ENCODE assay signal across 14 cellular contexts in the genomic region with DNA sequence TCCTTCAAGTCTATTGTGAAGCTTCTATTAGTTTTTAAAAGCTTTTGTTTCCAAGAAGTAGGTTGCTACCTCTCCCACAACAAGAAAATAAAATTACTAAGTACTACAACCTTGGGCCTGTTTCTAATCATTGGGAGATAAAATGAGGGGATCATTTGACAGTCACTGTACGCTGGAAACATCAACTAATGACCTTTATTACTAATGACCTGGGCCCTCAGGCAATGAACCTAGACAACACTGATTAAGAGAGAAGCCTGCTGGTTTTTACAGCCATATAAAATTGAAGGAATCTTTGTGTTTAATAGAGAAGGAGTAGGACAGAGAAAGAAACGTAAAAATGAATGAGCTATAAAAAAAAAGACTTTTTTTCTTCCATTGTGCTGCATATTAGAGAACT.
A peak's percentile ranks its signal among the peaks of the same experiment; 100 is the strongest.
DNase-seq lines count a peak whose midpoint lies in the region; ATAC-seq and TF ChIP-seq lines count a peak whose summit lies in the region.
"Had no signal": no experiment of that assay in that cellular context is flagged by ENCODE, and none has a peak within 500 bp of the region (broad histone marks: within the 10 kb centered on the region; RNA-seq: fewer than 3 reads in every experiment).

No MANE protein-coding gene starts in this region.

- H3F3A ChIP-seq in GM23338 (replicated peaks; ENCODE audit: low read depth): no peaks in the 10 kb centered on the region

- POLR2A ChIA-PET in WTC11 (lab: Charles Lee): no interaction called here

- H3K4me2 ChIP-seq in GM23338 (peak overlapping the region; percentile 29; the same call in 1 of the 2 replicates), trophoblast cell (ENCODE audit: low read length) (no peak overlapping the region)

- H3K27ac Mint-ChIP-seq in GM23338 (peak overlapping the region; percentile 94), WTC11 (peak overlapping the region; percentile 96), progenitor cell of endocrine pancreas (no peak overlapping the region)
- H3K27ac Mint-ChIP-seq in activated T-helper 2 cell treated with anti-CD3 and anti-CD28 coated beads, Interferon-gamma antibody, Interleukin-2, Interleukin-4, amounts not matched to agents 10 μg/mL and 5 μg/mL and 100 μg/mL, durations not matched to agents 14 hours and 24 hours and 36 hours: no peak overlapping the region
- H3K27ac Mint-ChIP-seq: B cell; CD4-positive, alpha-beta memory T cell; HFFc6 had no signal

- peaks cover 11% of the 10 kb centered on the region for H3K79me1 ChIP-seq in trophoblast cell (ENCODE audit: low read length)

- TF ChIP-seq CTCF in GM23338 (conservative IDR thresholded peaks at IDR 0.05; ENCODE audit: low read depth in 2 of 2) (no peak), WTC11 (IDR thresholded peaks at IDR 0.05) (no peak), progenitor cell of endocrine pancreas (IDR thresholded peaks at IDR 0.05; ENCODE audit: unreplicated experiment) (no peak)

- no peaks in the 10 kb centered on the region for H3K9me3 ChIP-seq in trophoblast cell (ENCODE audit: insufficient read depth, low read depth, low read length)

- H3K27me3 Mint-ChIP-seq in GM23338 (ENCODE audit: insufficient read depth, low read depth, poor library complexity) (peaks cover 21% of the 10 kb centered on the region), WTC11 (ENCODE audit: low read depth) (peaks cover 7% of the 10 kb centered on the region; the same call in 1 of the 2 replicates), progenitor cell of endocrine pancreas (no peaks in the 10 kb centered on the region)
- no peaks in the 10 kb centered on the region for H3K27me3 Mint-ChIP-seq in activated T-helper 2 cell treated with anti-CD3 and anti-CD28 coated beads, Interferon-gamma antibody, Interleukin-2, Interleukin-4, amounts not matched to agents 10 μg/mL and 5 μg/mL and 100 μg/mL, durations not matched to agents 14 hours and 24 hours and 36 hours (ENCODE audit: low read depth)
- H3K27me3 Mint-ChIP-seq: B cell; CD4-positive, alpha-beta memory T cell had no signal

- no peaks in the 10 kb centered on the region for H3K79me2 ChIP-seq in GM23338 (replicated peaks; ENCODE audit: insufficient read depth)
- H3K79me2 ChIP-seq in trophoblast cell (ENCODE audit: control insufficient read depth, insufficient read depth, low read length, poor library complexity): no peaks in the 10 kb centered on the region

- H3K4me1 Mint-ChIP-seq in GM23338 (peaks cover 41% of the 10 kb centered on the region), WTC11 (peaks cover 75% of the 10 kb centered on the region), progenitor cell of endocrine pancreas (ENCODE audit: low read depth) (no peaks in the 10 kb centered on the region)
- no peaks in the 10 kb centered on the region for H3K4me1 Mint-ChIP-seq in activated T-helper 2 cell treated with anti-CD3 and anti-CD28 coated beads, Interferon-gamma antibody, Interleukin-2, Interleukin-4, amounts not matched to agents 10 μg/mL and 5 μg/mL and 100 μg/mL, durations not matched to agents 14 hours and 24 hours and 36 hours (ENCODE audit: low read depth)
- H3K4me1 Mint-ChIP-seq: B cell; CD4-positive, alpha-beta memory T cell had no signal

- no CpG with 5 or more reads among the region's 2 CpGs for WGBS in trophoblast cell (ENCODE audit: extremely low coverage, insufficient coverage, insufficient read length)

- CTCF ChIA-PET in WTC11 (lab: Charles Lee): interaction anchor here (2.3 kb wide), 1 partner anchor 10 kb away, joined by 8 read pairs; no protein-coding TSS in a partner anchor

- H4K20me1 ChIP-seq in GM23338 (replicated peaks; ENCODE audit: insufficient read depth): no peaks in the 10 kb centered on the region

- H4K91ac ChIP-seq in trophoblast cell (ENCODE audit: low read depth, low read length): no peak overlapping the region

- no peak for ATAC-seq in GM23338
- no peak for ATAC-seq in WTC11

- DNase-seq in GM23338 (ENCODE audit: low spot score) (no peak), WTC11 (ENCODE audit: low spot score) (no peak), islet precursor cell (peak; percentile 59), trophoblast cell (no peak), DMS153 treated with DMSO at 0.1 percent for 48 hours (lab: John Stamatoyannopoulos, UW; ENCODE audit: unreplicated experiment) (no peak), progenitor cell of endocrine pancreas (ENCODE audit: low spot score, unreplicated experiment) (no peak)
- DNase-seq in activated T-helper 2 cell treated with anti-CD3 and anti-CD28 coated beads, Interferon-gamma antibody, Interleukin-2, Interleukin-4, amounts not matched to agents 10 μg/mL and 5 μg/mL and 100 μg/mL, durations not matched to agents 14 hours and 24 hours and 36 hours (ENCODE audit: low spot score): no peak
- DNase-seq: CD4-positive, alpha-beta memory T cell; EL; GOT3; HCEC 1CT; HFFc6 had no signal

- H3K36me3 ChIP-seq in GM23338 (ENCODE audit: insufficient read depth): peaks cover 7% of the 10 kb centered on the region; the same call in 1 of the 2 replicates
- no peaks in the 10 kb centered on the region for H3K36me3 ChIP-seq in trophoblast cell (ENCODE audit: control insufficient read depth in 1 of 2, insufficient read depth in 2 of 2, low read length in 2 of 2)

- no peak overlapping the region for H4K12ac ChIP-seq in trophoblast cell (ENCODE audit: low read depth, low read length)

- no peak overlapping the region for H3K18ac ChIP-seq in trophoblast cell (ENCODE audit: low read length)

- H3K9me2 ChIP-seq in GM23338 (ENCODE audit: insufficient read depth): peaks cover 10% of the 10 kb centered on the region; the same call in 1 of the 2 replicates

- no peak overlapping the region for H4K8ac ChIP-seq in trophoblast cell (ENCODE audit: low read depth, low read length)

- H2AFZ ChIP-seq in GM23338: no peak overlapping the region
- no peak overlapping the region for H2AFZ ChIP-seq in trophoblast cell (ENCODE audit: insufficient read depth, low read length, poor library complexity)

- no peak overlapping the region for H3K9ac ChIP-seq in trophoblast cell (ENCODE audit: low read length)

- no peak overlapping the region for H3K4me3 Mint-ChIP-seq in GM23338
- H3K4me3 Mint-ChIP-seq in WTC11: no peak overlapping the region
- no peak overlapping the region for H3K4me3 Mint-ChIP-seq in progenitor cell of endocrine pancreas (ENCODE audit: low read depth)
- H3K4me3 Mint-ChIP-seq in activated T-helper 2 cell treated with anti-CD3 and anti-CD28 coated beads, Interferon-gamma antibody, Interleukin-2, Interleukin-4, amounts not matched to agents 10 μg/mL and 5 μg/mL and 100 μg/mL, durations not matched to agents 14 hours and 24 hours and 36 hours (ENCODE audit: low read depth): no peak overlapping the region
- H3K4me3 Mint-ChIP-seq: B cell; CD4-positive, alpha-beta memory T cell; HFFc6 had no signal

- H3K4me3 ChIP-seq in GM23338: no peak overlapping the region
- H3K4me3 ChIP-seq in trophoblast cell (ENCODE audit: low read depth, low read length): no peak overlapping the region

- H3K14ac ChIP-seq in trophoblast cell (ENCODE audit: low read length): no peak overlapping the region

- no peak overlapping the region for H2AK5ac ChIP-seq in trophoblast cell (ENCODE audit: low read length)

- H3K9me3 Mint-ChIP-seq in GM23338 (peaks cover 30% of the 10 kb centered on the region), WTC11 (peaks cover 32% of the 10 kb centered on the region), progenitor cell of endocrine pancreas (ENCODE audit: low read depth) (peaks cover 24% of the 10 kb centered on the region)
- H3K9me3 Mint-ChIP-seq in activated T-helper 2 cell treated with anti-CD3 and anti-CD28 coated beads, Interferon-gamma antibody, Interleukin-2, Interleukin-4, amounts not matched to agents 10 μg/mL and 5 μg/mL and 100 μg/mL, durations not matched to agents 14 hours and 24 hours and 36 hours: peaks cover 22% of the 10 kb centered on the region

- no peak overlapping the region for H2BK120ac ChIP-seq in trophoblast cell (ENCODE audit: insufficient read depth, low read length, poor library complexity)

- intact Hi-C loops in activated T-helper 2 cell treated with anti-CD3 and anti-CD28 coated beads, Interferon-gamma antibody, Interleukin-2, Interleukin-4, amounts not matched to agents 10 μg/mL and 5 μg/mL and 100 μg/mL, durations not matched to agents 14 hours and 24 hours and 36 hours (cut with micrococcal nuclease): no loop called here

- H3K4me1 ChIP-seq in GM23338 (ENCODE audit: insufficient read depth): peaks cover 35% of the 10 kb centered on the region; the same call in 1 of the 2 replicates
- peaks cover 0 to 5% of the 10 kb centered on the region in 2 experiments for H3K4me1 ChIP-seq in trophoblast cell (ENCODE audit: control insufficient read depth in 1 of 2, insufficient read depth in 2 of 2, low read length in 2 of 2)

- no peak overlapping the region for H2BK12ac ChIP-seq in trophoblast cell (ENCODE audit: low read length)

- H3K27me3 ChIP-seq in GM23338 (ENCODE audit: insufficient read depth) (no peaks in the 10 kb centered on the region), trophoblast cell (ENCODE audit: insufficient read depth, low read length) (no peaks in the 10 kb centered on the region)

- H3K36me3 Mint-ChIP-seq in GM23338 (ENCODE audit: low read depth) (peaks cover 48% of the 10 kb centered on the region), WTC11 (peaks cover 33% of the 10 kb centered on the region), progenitor cell of endocrine pancreas (ENCODE audit: insufficient read depth) (no peaks in the 10 kb centered on the region)
- no peaks in the 10 kb centered on the region for H3K36me3 Mint-ChIP-seq in activated T-helper 2 cell treated with anti-CD3 and anti-CD28 coated beads, Interferon-gamma antibody, Interleukin-2, Interleukin-4, amounts not matched to agents 10 μg/mL and 5 μg/mL and 100 μg/mL, durations not matched to agents 14 hours and 24 hours and 36 hours (ENCODE audit: low read depth)
- H3K36me3 Mint-ChIP-seq: CD4-positive, alpha-beta memory T cell had no signal

- H2BK5ac ChIP-seq in trophoblast cell (ENCODE audit: low read depth, low read length, poor library complexity): no peak overlapping the region

- H3K23ac ChIP-seq in trophoblast cell (ENCODE audit: low read length): no peak overlapping the region

- H3K27ac ChIP-seq in GM23338 (ENCODE audit: low read depth) (peak overlapping the region; percentile 85), trophoblast cell (ENCODE audit: low read depth, low read length) (peak overlapping the region; percentile 61)
- H3K27ac ChIP-seq: C4-2B had no signal

- no peak overlapping the region for H3K4ac ChIP-seq in trophoblast cell (ENCODE audit: low read depth, low read length)

TF ChIP-seq in GM23338, 12 proteins besides CTCF, POLR2A, EP300 and RAD21 (continues in another document):
- TF ChIP-seq STAT1 (IDR thresholded peaks at IDR 0.05; ENCODE audit: unreplicated experiment) (no peak), CREB1 (CRISPR knock-in tag; IDR thresholded peaks at IDR 0.05; ENCODE audit: low read depth) (no peak), ZNF114 (CRISPR knock-in tag; IDR thresholded peaks at IDR 0.05) (no peak), POLR2AphosphoS5 (IDR thresholded peaks at IDR 0.05; ENCODE audit: low read depth) (no peak)

Comparison
In these comparisons a context has a peak if more than half of its experiments do, and no peak if none do; other contexts are left out.
1. H3K27ac Mint-ChIP-seq: peak in GM23338 (single experiment) and WTC11 (single experiment); none in progenitor cell of endocrine pancreas (single experiment) and activated T-helper 2 cell treated with anti-CD3 and anti-CD28 coated beads, Interferon-gamma antibody, Interleukin-2, Interleukin-4, amounts not matched to agents 10 μg/mL and 5 μg/mL and 100 μg/mL, durations not matched to agents 14 hours and 24 hours and 36 hours (single experiment).